25 cellular contexts compared by ENCODE assay signal in genomic region chr3:149462653-149463052, GRCh38. TPM values are rescaled to one million over a fixed set of nuclear protein-coding genes. Genes with fewer than 3 reads are reported as not detected.
DNase-seq lines count a peak whose midpoint lies in the region; ATAC-seq, FAIRE-seq and TF ChIP-seq lines count a peak whose summit lies in the region.
"Had no signal": no experiment of that assay in that cellular context is flagged by ENCODE, and none has a peak within 500 bp of the region (broad histone marks: within the 10 kb centered on the region; RNA-seq: fewer than 3 reads in every experiment).

No MANE protein-coding gene starts in this region.

- dilution Hi-C loops in IMR-90 (cut with HindIII; ENCODE audit: low sequenced_read_pairs, unreplicated experiment), result no loop called here

- H3K27me3 ChIP-seq in IMR-90 (ENCODE audit: control insufficient read depth, insufficient read depth, low read length), result no peaks in the 10 kb centered on the region
- no peaks in the 10 kb centered on the region for H3K27me3 ChIP-seq in osteoblast (ENCODE audit: insufficient read depth, low read length)
- H3K27me3 ChIP-seq in small intestine (ENCODE audit: control insufficient read depth in 2 of 2, insufficient read depth in 2 of 2, low read length in 2 of 2), result no peaks in the 10 kb centered on the region
- no peaks in the 10 kb centered on the region for H3K27me3 ChIP-seq in stomach
- H3K27me3 ChIP-seq: ovary, right atrium auricular region had no signal

- peaks cover 6% of the 10 kb centered on the region for H3K27me3 Mint-ChIP-seq in endothelial cell (ENCODE audit: unreplicated experiment)

- H3K27ac Mint-ChIP-seq in endothelial cell (ENCODE audit: unreplicated experiment), result no peak overlapping the region
- H3K27ac Mint-ChIP-seq: activated CD4-positive, alpha-beta T cell treated with anti-CD3 and anti-CD28 coated beads, Interleukin-2, amount 10 ng/mL, durations not matched to agents 24 days and 14 days; activated CD8-positive, alpha-beta memory T cell treated with anti-CD3 and anti-CD28 coated beads, Interleukin-2, amount 10 ng/mL, durations not matched to agents 7 days and 5 days; activated naive CD8-positive, alpha-beta T cell; brain; memory B cell; naive B cell; T-cell had no signal

- H3K9me3 Mint-ChIP-seq in endothelial cell (ENCODE audit: unreplicated experiment), result no peaks in the 10 kb centered on the region
- H3K9me3 Mint-ChIP-seq: activated CD4-positive, alpha-beta T cell treated with anti-CD3 and anti-CD28 coated beads, Interleukin-2, amount 10 ng/mL, durations not matched to agents 24 days and 14 days; T-cell had no signal

- BruUV-seq in IMR-90 (replicated peaks; lab: Mats Ljungman, UMichigan), result no TSS peak

- peak overlapping the region; percentile 64 for H2AFZ ChIP-seq in IMR-90 (replicated peaks; ENCODE audit: low read length, poor library complexity)
- H2AFZ ChIP-seq in osteoblast (ENCODE audit: low read length), result peak overlapping the region; percentile 71

- in situ Hi-C loops in IMR-90 (cut with MboI; ENCODE audit: low sequenced_read_pairs), result no loop called here

- peak overlapping the region; percentile 93 for H2BK15ac ChIP-seq in IMR-90 (ENCODE audit: low read depth, low read length)

- TF ChIP-seq CTCF in AG10803 (conservative IDR thresholded peaks at IDR 0.05; ENCODE audit: low read length), result no peak
- TF ChIP-seq CTCF in IMR-90 (conservative IDR thresholded peaks at IDR 0.05; ENCODE audit: low read depth, low read length), result no peak
- TF ChIP-seq CTCF in coronary artery (IDR thresholded peaks at IDR 0.05), result no peak
- no peak for TF ChIP-seq CTCF in osteoblast (IDR thresholded peaks at IDR 0.05; ENCODE audit: extremely low read depth, low read depth, low read length)
- no peak for TF ChIP-seq CTCF in endothelial cell (IDR thresholded peaks at IDR 0.05; ENCODE audit: unreplicated experiment)
- TF ChIP-seq CTCF in stomach (IDR thresholded peaks at IDR 0.05), result no peak

- peak overlapping the region; percentile 72; the same call in 1 of the 2 replicates for H3K23ac ChIP-seq in IMR-90 (ENCODE audit: low read depth, low read length)

- intact Hi-C loops in IMR-90 (cut with micrococcal nuclease), result no loop called here
- intact Hi-C loops in stomach (cut with DNase I; ENCODE audit: low total_unique reads), result no loop called here

- no peak for TF ChIP-seq RAD21 in IMR-90 (IDR thresholded peaks at IDR 0.05; ENCODE audit: low read length)

- H4K8ac ChIP-seq in IMR-90 (ENCODE audit: low read depth in 2 of 2, low read length in 2 of 2), result peak overlapping the region; percentile 64 to 86; a peak in 3 of 4 replicates

- CTCF ChIA-PET in IMR-90 (lab: Yijun Ruan, JAX), result no interaction called here

- H3K4me2 ChIP-seq in IMR-90 (ENCODE audit: low read depth, low read length) (no peak overlapping the region), osteoblast (ENCODE audit: insufficient read depth, low read length) (peak overlapping the region; percentile 62)

- POLR2A ChIA-PET in IMR-90 (lab: Charles Lee; ENCODE audit: unreplicated experiment), result no interaction called here

- H2AK9ac ChIP-seq in IMR-90 (replicated peaks; ENCODE audit: low read depth, low read length, poor library complexity), result peak overlapping the region; percentile 79

- peak overlapping the region; percentile 87 for H2BK5ac ChIP-seq in IMR-90 (ENCODE audit: low read depth, low read length, poor library complexity, severe bottlenecking)

- no peaks in the 10 kb centered on the region for H3K36me3 Mint-ChIP-seq in endothelial cell (ENCODE audit: low read depth, unreplicated experiment)
- H3K36me3 Mint-ChIP-seq: activated CD8-positive, alpha-beta memory T cell treated with anti-CD3 and anti-CD28 coated beads, Interleukin-2, amount 10 ng/mL, durations not matched to agents 7 days and 5 days; activated naive CD8-positive, alpha-beta T cell; brain; memory B cell; naive B cell; T-cell had no signal

- peak overlapping the region; percentile 84 for H4K91ac ChIP-seq in IMR-90 (ENCODE audit: insufficient read depth, low read depth, low read length)

- no peaks in the 10 kb centered on the region for H3K4me1 Mint-ChIP-seq in endothelial cell (ENCODE audit: unreplicated experiment)
- H3K4me1 Mint-ChIP-seq: activated CD4-positive, alpha-beta T cell treated with anti-CD3 and anti-CD28 coated beads, Interleukin-2, amount 10 ng/mL, durations not matched to agents 24 days and 14 days; activated CD8-positive, alpha-beta memory T cell treated with anti-CD3 and anti-CD28 coated beads, Interleukin-2, amount 10 ng/mL, durations not matched to agents 7 days and 5 days; memory B cell; naive B cell; T-cell had no signal

- FAIRE-seq in small intestine (lab: Jason Lieb, UNC), result no peak
- FAIRE-seq: frontal cortex had no signal

- no peaks in the 10 kb centered on the region for H4K20me1 ChIP-seq in IMR-90 (ENCODE audit: insufficient read depth, low read length)
- H4K20me1 ChIP-seq in osteoblast (ENCODE audit: insufficient read depth, low read length), result no peaks in the 10 kb centered on the region

- H3K18ac ChIP-seq in IMR-90 (ENCODE audit: low read depth, low read length), result peak overlapping the region; percentile 80

- 0 out of 4 replicates have a peak, but pooled peaks cover 0 to 5% of the 10 kb centered on the region in 2 experiments for H3K79me1 ChIP-seq in IMR-90 (ENCODE audit: low read depth in 1 of 2, low read length in 2 of 2)

- peak overlapping the region; percentile 93 for H2AK5ac ChIP-seq in IMR-90 (ENCODE audit: low read depth, low read length)

- H3K4me3 ChIP-seq in AG10803 (ENCODE audit: low read length) (no peak overlapping the region), IMR-90 (ENCODE audit: insufficient read depth, low read depth, low read length) (no peak overlapping the region), coronary artery (no peak overlapping the region), osteoblast (ENCODE audit: insufficient read depth, low read length) (no peak overlapping the region), small intestine (ENCODE audit: low read depth in 1 of 2, low read length in 2 of 2) (no peak overlapping the region), stomach (no peak overlapping the region)
- H3K4me3 ChIP-seq: ovary, right atrium auricular region had no signal

- peak overlapping the region; percentile 92 for H2BK120ac ChIP-seq in IMR-90 (ENCODE audit: low read depth, low read length)

- H3K9me3 ChIP-seq in IMR-90 (ENCODE audit: control insufficient read depth, insufficient read depth, low read length) (no peaks in the 10 kb centered on the region), osteoblast (ENCODE audit: low read depth, low read length) (no peaks in the 10 kb centered on the region), small intestine (ENCODE audit: control insufficient read depth, low read depth) (no peaks in the 10 kb centered on the region), stomach (no peaks in the 10 kb centered on the region)
- H3K9me3 ChIP-seq: ovary, right atrium auricular region had no signal

- H3K4me1 ChIP-seq in IMR-90 (ENCODE audit: control insufficient read depth, insufficient read depth, low read length) (peaks cover 19% of the 10 kb centered on the region), osteoblast (ENCODE audit: insufficient read depth, low read length) (peaks cover 53% of the 10 kb centered on the region), small intestine (ENCODE audit: control insufficient read depth in 2 of 2, insufficient read depth in 1 of 2, low read depth in 1 of 2, low read length in 1 of 2) (peaks cover 5 to 17% of the 10 kb centered on the region in 2 donors), stomach (peaks cover 5 to 21% (median 16%) of the 10 kb centered on the region in 4 donors)

- no CpG with 5 or more reads among the region's 2 CpGs for WGBS in IMR-90 (ENCODE audit: extremely low coverage in 2 of 2, insufficient read length in 1 of 2), 2 experiments
- 80 to 97% (median 88%) methylated on average over 2 of the region's 2 CpGs for WGBS in small intestine, 3 donors
- 79 to 91% (median 88%) methylated on average over 2 of the region's 2 CpGs for WGBS in stomach, 5 donors

- peak overlapping the region; percentile 86 for H3K4ac ChIP-seq in IMR-90 (ENCODE audit: low read depth, low read length)

- TF ChIP-seq EP300 in stomach (IDR thresholded peaks at IDR 0.05), result no peak

- no peak overlapping the region for H3K9ac ChIP-seq in IMR-90 (ENCODE audit: low read depth, low read length)

- peaks cover 13% of the 10 kb centered on the region for H3K9me1 ChIP-seq in IMR-90 (ENCODE audit: insufficient read depth, low read length)

- peak overlapping the region; percentile 86 for H3K14ac ChIP-seq in IMR-90 (replicated peaks; ENCODE audit: low read depth, low read length)

- H4K5ac ChIP-seq in IMR-90 (ENCODE audit: low read depth, low read length), result peak overlapping the region; percentile 43

- H3K4me3 Mint-ChIP-seq in endothelial cell (ENCODE audit: unreplicated experiment), result no peak overlapping the region
- H3K4me3 Mint-ChIP-seq: activated CD4-positive, alpha-beta T cell treated with anti-CD3 and anti-CD28 coated beads, Interleukin-2, amount 10 ng/mL, durations not matched to agents 24 days and 14 days; activated CD8-positive, alpha-beta memory T cell treated with anti-CD3 and anti-CD28 coated beads, Interleukin-2, amount 10 ng/mL, durations not matched to agents 7 days and 5 days; activated naive CD8-positive, alpha-beta T cell; brain; memory B cell; naive B cell; T-cell had no signal

- peak overlapping the region; percentile 74 for H3K27ac ChIP-seq in IMR-90 (ENCODE audit: insufficient read depth, low read length)
- H3K27ac ChIP-seq in coronary artery, result peak overlapping the region; percentile 7 to 72
- peak overlapping the region; percentile 92 for H3K27ac ChIP-seq in osteoblast (ENCODE audit: low read depth, low read length)
- no peak overlapping the region for H3K27ac ChIP-seq in small intestine (ENCODE audit: low read depth in 1 of 2, low read length in 1 of 2)
- no peak overlapping the region for H3K27ac ChIP-seq in stomach
- H3K27ac ChIP-seq: ovary, right atrium auricular region had no signal

- peak overlapping the region; percentile 92 for H2BK20ac ChIP-seq in IMR-90 (ENCODE audit: low read depth, low read length)

- TF ChIP-seq POLR2A in IMR-90 (IDR thresholded peaks at IDR 0.05; ENCODE audit: low read depth, low read length) (no peak), stomach (IDR thresholded peaks at IDR 0.05) (no peak)

- H3K36me3 ChIP-seq in IMR-90 (ENCODE audit: control insufficient read depth, insufficient read depth, low read length) (no peaks in the 10 kb centered on the region), osteoblast (ENCODE audit: insufficient read depth, low read length) (no peaks in the 10 kb centered on the region), small intestine (ENCODE audit: control insufficient read depth in 2 of 2, insufficient read depth in 2 of 2, low read length in 2 of 2) (no peaks in the 10 kb centered on the region), stomach (no peaks in the 10 kb centered on the region)
- H3K36me3 ChIP-seq: ovary, right atrium auricular region had no signal

- H3K56ac ChIP-seq in IMR-90 (ENCODE audit: extremely low read depth, insufficient read depth, low read length), result peak overlapping the region; percentile 36; the same call in 1 of the 2 replicates

- DNase-seq in AG10803 (ENCODE audit: low read depth) (peak; percentile 63), IMR-90 (peak; percentile 49), coronary artery (ENCODE audit: low spot score) (no peak), osteoblast (ENCODE audit: insufficient read length, low spot score, missing footprints) (peak; percentile 86), small intestine (no peak), endothelial cell (ENCODE audit: low spot score) (no peak), stomach (no peak)
- DNase-seq: activated CD4-positive, alpha-beta T cell treated with anti-CD3 and anti-CD28 coated beads, Interleukin-2, amount 10 ng/mL, durations not matched to agents 24 days and 14 days; activated CD8-positive, alpha-beta memory T cell treated with anti-CD3 and anti-CD28 coated beads, Interleukin-2, amount 10 ng/mL, durations not matched to agents 7 days and 5 days; cortex of kidney; naive B cell; NCI-H2171 treated with DMSO at 0.1 percent for 48 hours; NCI-H748 treated with DMSO at 0.1 percent for 48 hours; ovary; Right ventricle myocardium superior; stimulated activated CD4-positive, alpha-beta T cell treated with anti-CD3 and anti-CD28 coated beads, Interleukin-15, amount 100 ng/mL, for 24 hours; T-cell had no signal

- no peaks in the 10 kb centered on the region for H3K79me2 ChIP-seq in osteoblast (ENCODE audit: insufficient read depth, low read length)

- ATAC-seq in IMR-90 (ENCODE audit: low read depth) (peak; percentile 18), GM19324 (IDR thresholded peaks at IDR 0.05; ENCODE audit: low FRiP score, unreplicated experiment) (no peak)
- ATAC-seq: activated CD8-positive, alpha-beta memory T cell treated with anti-CD3 and anti-CD28 coated beads, Interleukin-2, amount 10 ng/mL, durations not matched to agents 7 days and 5 days; T-cell had no signal

RNA-seq across cellular contexts. Expression of gene TM4SF4, which starts 11.8 kb away (rescaled TPM):
- total RNA-seq in IMR-90 (2012; rRNA removed), result 1.1 and 1.6 TPM in 2 replicates
- 0.60 and 0.67 TPM in 2 replicates for polyA plus RNA-seq in IMR-90 (2012; rRNA removed)
- polyA plus RNA-seq in IMR-90 (2012; cell fraction: cytosol; rRNA removed), result 0.08 and 0.75 TPM in 2 replicates
- 0.08 TPM in 1 of 2 replicates, not detected in the other for polyA plus RNA-seq in IMR-90 (2012; cell fraction: nucleus; rRNA removed; ENCODE audit: low replicate concordance)
- total RNA-seq in osteoblast, result under 0.01 TPM in 1 of 2 replicates, not detected in the other
- polyA plus RNA-seq in small intestine, result 1,000 to 10,000 TPM in 1 of 3 donors, 100 to 1,000 TPM in 2; 656 to 2,254 (median 660) TPM
- 0.67 TPM for total RNA-seq in endothelial cell (ENCODE audit: unreplicated experiment)
- total RNA-seq in stomach, result 10 to 100 TPM in 2 of 5 donors, 1 to 10 TPM in 2, not detected in 1; 5.3 to 40.8 (median 10.1) TPM
- 10 to 100 TPM in 1 of 3 donors, 1 to 10 TPM in 2; 1.4 to 11.0 (median 7.2) TPM for polyA plus RNA-seq in stomach
- total RNA-seq: activated CD4-positive, alpha-beta T cell treated with anti-CD3 and anti-CD28 coated beads, Interleukin-2, amount 10 ng/mL, durations not matched to agents 24 days and 14 days; activated CD8-positive, alpha-beta memory T cell treated with anti-CD3 and anti-CD28 coated beads, Interleukin-2, amount 10 ng/mL, durations not matched to agents 7 days and 5 days; frontal cortex; OCI-LY7; right atrium auricular region; Right ventricle myocardium superior; temporal lobe had no signal

Comparison
In these comparisons a context has a peak if more than half of its experiments do, and no peak if none do; other contexts are left out.
1. DNase-seq: peak in AG10803 (single experiment), IMR-90 (single experiment) and osteoblast (single experiment); none in coronary artery (single experiment), small intestine (single experiment), endothelial cell (single experiment) and stomach (single experiment).
2. H3K27ac ChIP-seq: peak in IMR-90 (single experiment), coronary artery (2 of 2) and osteoblast (single experiment); none in small intestine (0 of 2) and stomach (0 of 5).